ENCODE assay signal across 8 cellular contexts in the genomic region with DNA sequence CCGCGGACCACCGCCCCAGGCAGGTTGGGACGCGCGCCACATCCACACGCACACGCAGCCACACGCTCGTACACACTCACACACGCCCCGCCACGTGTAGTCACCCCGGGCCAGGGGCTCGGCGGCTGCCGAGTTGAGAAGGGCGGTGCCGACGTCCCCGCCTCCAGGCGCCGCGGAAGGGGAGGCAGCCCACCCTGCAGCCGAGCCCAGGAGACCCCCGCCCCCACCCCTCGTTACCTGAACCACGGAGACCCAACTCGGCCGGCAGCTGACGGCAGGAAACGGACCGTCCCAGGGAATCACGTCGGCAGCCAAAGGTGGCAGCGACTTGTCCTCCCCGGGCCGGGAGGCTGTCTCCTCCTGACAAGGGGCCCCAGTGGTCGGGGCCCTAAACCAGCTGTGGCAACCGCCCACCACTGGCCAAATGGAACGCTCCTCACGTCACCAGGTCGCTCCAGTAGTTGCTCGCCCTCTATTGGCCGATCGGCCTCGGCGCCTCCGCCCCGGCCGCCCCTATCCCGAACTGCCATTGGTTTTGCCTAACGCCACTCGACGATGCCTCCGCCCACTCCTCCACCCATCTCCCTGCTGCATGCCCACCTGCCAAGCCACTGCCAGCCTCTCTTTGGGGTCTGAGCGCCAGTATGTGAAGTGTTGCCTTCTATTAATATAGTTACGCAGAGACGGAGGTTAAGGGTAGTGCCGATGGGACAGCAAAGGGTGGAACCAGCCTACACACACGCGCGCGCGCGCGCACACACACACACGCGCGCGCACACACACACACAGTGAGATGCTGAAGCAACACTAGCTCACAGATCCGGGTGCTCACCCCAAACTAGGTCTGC. TPM values are rescaled to one million over a fixed set of nuclear protein-coding genes. Genes with fewer than 3 reads are reported as not detected.
DNase-seq lines count a peak whose midpoint lies in the region; ATAC-seq and TF ChIP-seq lines count a peak whose summit lies in the region.

A gene (minus strand): TSS at position 428 of the 848 bp plus-strand sequence. CDS start 1,941 bp downstream, outside the sequence.

- no peaks in the 10 kb centered on the region for H3K9me3 Mint-ChIP-seq in dendritic cell treated with granulocyte-macrophage colony-stimulating factor and Interleukin-4, amounts not matched to agents 40 ng/mL and 50 ng/mL, for 4 days

- ATAC-seq in GM19351 (IDR thresholded peaks at IDR 0.05; ENCODE audit: unreplicated experiment) (peak; percentile 98), HG03520 (IDR thresholded peaks at IDR 0.05; ENCODE audit: unreplicated experiment) (peak; percentile 97), left lung (peak; percentile 92)

- H3K9me3 ChIP-seq in BLaER1, result 0 out of 2 replicates have a peak, but pooled peaks cover 11% of the 10 kb centered on the region
- H3K9me3 ChIP-seq in left lung, result no peaks in the 10 kb centered on the region

- H3K4me1 Mint-ChIP-seq in dendritic cell treated with granulocyte-macrophage colony-stimulating factor and Interleukin-4, amounts not matched to agents 40 ng/mL and 50 ng/mL, for 4 days (ENCODE audit: low read depth), result peaks cover 29% of the 10 kb centered on the region

- H3K27me3 ChIP-seq in BLaER1 (peaks cover 57% of the 10 kb centered on the region), left lung (no peaks in the 10 kb centered on the region)

- H4K20me1 ChIP-seq in BLaER1, result peaks cover 32% of the 10 kb centered on the region

- H3K27ac ChIP-seq in BLaER1 (peak within 1 kb of the TSS; percentile 63), left lung (peak within 1 kb of the TSS; percentile 74 to 78)

- peak within 1 kb of the TSS; percentile 86 for H3K4me2 ChIP-seq in BLaER1

- DNase-seq in NCI-H69 (lab: John Stamatoyannopoulos, UW) (peak; percentile 94), left lung (peak; percentile 89 to 90)
- DNase-seq in activated CD4-positive, alpha-beta T cell treated with anti-CD3 and anti-CD28 coated beads, Interleukin-2, amount 50 U/mL, for 24 hours (ENCODE audit: low read depth in 1 of 2, low spot score in 1 of 2), result peak; percentile 67 to 73
- peak; percentile 80 for DNase-seq in stimulated activated CD4-positive, alpha-beta T cell treated with anti-CD3 and anti-CD28 coated beads, Interleukin-2, amount 100 ng/mL, for 4 hours (ENCODE audit: low read depth)

- H3K9ac ChIP-seq in BLaER1, result peak within 1 kb of the TSS; percentile 75

- intact Hi-C loops in dendritic cell treated with granulocyte-macrophage colony-stimulating factor and Interleukin-4, amounts not matched to agents 40 ng/mL and 50 ng/mL, for 4 days (cut with micrococcal nuclease), result no loop called here
- intact Hi-C loops in left lung (cut with DNase I), result no loop called here

- H3K36me3 ChIP-seq in BLaER1 (peaks cover 5% of the 10 kb centered on the region; the same call in 1 of the 2 replicates), left lung (no peaks in the 10 kb centered on the region)

- H3K4me1 ChIP-seq in BLaER1, result peaks cover 33% of the 10 kb centered on the region
- H3K4me1 ChIP-seq in left lung, result peaks cover 0 to 11% of the 10 kb centered on the region in 2 donors

- peak within 1 kb of the TSS; percentile 80 for H3K4me3 ChIP-seq in BLaER1
- H3K4me3 ChIP-seq in left lung, result peak within 1 kb of the TSS; percentile 47 to 65

- H3K36me3 Mint-ChIP-seq in dendritic cell treated with granulocyte-macrophage colony-stimulating factor and Interleukin-4, amounts not matched to agents 40 ng/mL and 50 ng/mL, for 4 days (ENCODE audit: low read depth), result peaks cover 5% of the 10 kb centered on the region

- peak within 1 kb of the TSS; percentile 80 for H3K27ac Mint-ChIP-seq in dendritic cell treated with granulocyte-macrophage colony-stimulating factor and Interleukin-4, amounts not matched to agents 40 ng/mL and 50 ng/mL, for 4 days

- peak in 1 of 2 donors; percentile 16 for TF ChIP-seq CTCF in left lung (IDR thresholded peaks at IDR 0.05)

- peak within 1 kb of the TSS; percentile 82 for H3K4me3 Mint-ChIP-seq in dendritic cell treated with granulocyte-macrophage colony-stimulating factor and Interleukin-4, amounts not matched to agents 40 ng/mL and 50 ng/mL, for 4 days

- peaks cover 4% of the 10 kb centered on the region for H3K27me3 Mint-ChIP-seq in dendritic cell treated with granulocyte-macrophage colony-stimulating factor and Interleukin-4, amounts not matched to agents 40 ng/mL and 50 ng/mL, for 4 days

RNA-seq across cellular contexts. Expression of the gene that starts here (rescaled TPM):
- total RNA-seq in left lung, result 10 to 100 TPM; 85.8 to 89.2 TPM

Comparison
In these comparisons a context has a peak if more than half of its experiments do, and no peak if none do; other contexts are left out.
1. Peak in every context shown above with its lines: DNase-seq, ATAC-seq, H3K4me3 ChIP-seq and H3K27ac ChIP-seq.